In the genomic region with DNA sequence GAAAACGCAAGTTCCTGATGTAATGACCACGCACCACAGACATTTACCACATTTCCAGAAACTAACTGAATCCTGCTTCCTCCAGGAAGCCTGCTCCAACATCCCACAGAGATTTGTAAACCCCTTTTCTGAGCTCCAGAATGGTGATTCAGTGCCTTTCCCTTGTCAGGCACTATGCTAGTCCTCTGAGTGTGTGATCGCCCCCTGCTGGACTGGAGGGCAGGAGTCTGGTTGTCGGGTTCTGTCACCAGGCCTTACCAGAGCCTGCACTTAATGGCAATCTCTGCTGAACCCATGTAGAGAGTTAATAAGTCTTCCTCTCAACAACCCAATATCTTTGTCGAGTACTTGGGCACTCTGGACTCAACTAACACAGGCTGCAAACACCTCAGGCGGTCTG, we compare ENCODE assay signal across 10 cellular contexts. TPM values are rescaled to one million over a fixed set of nuclear protein-coding genes. Genes with fewer than 3 reads are reported as not detected.
A peak's percentile ranks its signal among the peaks of the same experiment; 100 is the strongest.
DNase-seq lines count a peak whose midpoint lies in the region; ATAC-seq lines count a peak whose summit lies in the region.
"Had no signal": no experiment of that assay in that cellular context is flagged by ENCODE, and none has a peak within 500 bp of the region (broad histone marks: within the 10 kb centered on the region; RNA-seq: fewer than 3 reads in every experiment).

No MANE protein-coding gene starts in this region.

- no peak overlapping the region for H3K4ac ChIP-seq in mesenchymal stem cell (ENCODE audit: low read depth in 1 of 2, low read length in 2 of 2)

- H4K8ac ChIP-seq in mesenchymal stem cell (ENCODE audit: low read length) = no peak overlapping the region

- H2AK5ac ChIP-seq in mesenchymal stem cell (ENCODE audit: low read length, severe bottlenecking) = no peak overlapping the region

- no peak overlapping the region for H3K27ac ChIP-seq in mesenchymal stem cell (ENCODE audit: low read length, poor library complexity, severe bottlenecking)

- H3K27ac Mint-ChIP-seq in activated naive CD8-positive, alpha-beta T cell treated with anti-CD3 and anti-CD28 coated beads, Interleukin-2, amount 10 ng/mL, durations not matched to agents 7 days and 5 days = no peak overlapping the region

- H3K9me3 ChIP-seq in mesenchymal stem cell (ENCODE audit: control insufficient read depth, low read length) = no peaks in the 10 kb centered on the region

- peaks cover 3% of the 10 kb centered on the region for H3K27me3 Mint-ChIP-seq in activated naive CD8-positive, alpha-beta T cell treated with anti-CD3 and anti-CD28 coated beads, Interleukin-2, amount 10 ng/mL, durations not matched to agents 7 days and 5 days

- H3K9ac ChIP-seq in mesenchymal stem cell (ENCODE audit: low read length) = no peak overlapping the region

- POLR2A ChIA-PET in activated naive CD8-positive, alpha-beta T cell treated with anti-CD3 and anti-CD28 coated beads, Interleukin-2, amount 10 ng/mL, durations not matched to agents 7 days and 5 days (lab: Charles Lee) = interaction anchor here (1.2 kb wide), 1 partner anchor 14 kb away, joined by 4 read pairs; no protein-coding TSS in a partner anchor

- peaks cover 0 to 35% of the 10 kb centered on the region in 2 experiments for H3K27me3 ChIP-seq in mesenchymal stem cell (ENCODE audit: control insufficient read depth in 1 of 2, insufficient read depth in 1 of 2, low read length in 2 of 2)

- H3K79me1 ChIP-seq in mesenchymal stem cell (replicated peaks; ENCODE audit: low read length, poor library complexity, severe bottlenecking) = no peaks in the 10 kb centered on the region

- H3K18ac ChIP-seq in mesenchymal stem cell (ENCODE audit: low read depth in 1 of 2, low read length in 2 of 2) = no peak overlapping the region

- no peak overlapping the region for H2BK15ac ChIP-seq in mesenchymal stem cell (ENCODE audit: low read depth, poor library complexity, severe bottlenecking)

- no peak overlapping the region for H2BK120ac ChIP-seq in mesenchymal stem cell (ENCODE audit: low read depth, low read length)

- DNase-seq in NCI-H524 (lab: John Stamatoyannopoulos, UW) (peak; percentile 17 to 34), NCI-H524 treated with DMSO at 0.1 percent for 48 hours (lab: John Stamatoyannopoulos, UW) (no peak), OCI-M1 (lab: John Stamatoyannopoulos, UW) (peak; percentile 83), ureter (ENCODE audit: low spot score) (no peak), mesenchymal stem cell (no peak)
- DNase-seq in activated naive CD8-positive, alpha-beta T cell treated with anti-CD3 and anti-CD28 coated beads, Interleukin-2, amount 10 ng/mL, durations not matched to agents 7 days and 5 days = no peak
- DNase-seq in stimulated activated CD4-positive, alpha-beta T cell treated with anti-CD3 and anti-CD28 coated beads, Interleukin-4, amount 100 ng/mL, for 48 hours (ENCODE audit: low read depth in 2 of 2) = peak; percentile 29 to 50
- DNase-seq: kidney glomerular epithelial cell, NCI-H2107 had no signal

- no peak overlapping the region for H3K4me3 Mint-ChIP-seq in activated naive CD8-positive, alpha-beta T cell treated with anti-CD3 and anti-CD28 coated beads, Interleukin-2, amount 10 ng/mL, durations not matched to agents 7 days and 5 days

- H3K4me3 ChIP-seq in mesenchymal stem cell (ENCODE audit: insufficient read depth in 1 of 2, low read depth in 1 of 2, low read length in 2 of 2) = no peak overlapping the region

- no peak overlapping the region for H2BK12ac ChIP-seq in mesenchymal stem cell (ENCODE audit: low read length in 2 of 2)

- H3K36me3 ChIP-seq in mesenchymal stem cell (ENCODE audit: control insufficient read depth in 1 of 2, insufficient read depth in 2 of 2, low read depth in 1 of 2, low read length in 2 of 2) = peaks cover 46 to 64% of the 10 kb centered on the region in 2 experiments

- no peaks in the 10 kb centered on the region for H3K9me3 Mint-ChIP-seq in activated naive CD8-positive, alpha-beta T cell treated with anti-CD3 and anti-CD28 coated beads, Interleukin-2, amount 10 ng/mL, durations not matched to agents 7 days and 5 days

- H4K91ac ChIP-seq in mesenchymal stem cell (ENCODE audit: low read length) = no peak overlapping the region

- no peak overlapping the region for H2BK5ac ChIP-seq in mesenchymal stem cell (ENCODE audit: low read depth, low read length, poor library complexity, severe bottlenecking)

- H3K14ac ChIP-seq in mesenchymal stem cell (ENCODE audit: low read length in 2 of 2) = no peak overlapping the region

- no peaks in the 10 kb centered on the region for H3K4me1 Mint-ChIP-seq in activated naive CD8-positive, alpha-beta T cell treated with anti-CD3 and anti-CD28 coated beads, Interleukin-2, amount 10 ng/mL, durations not matched to agents 7 days and 5 days

- H3K36me3 Mint-ChIP-seq in activated naive CD8-positive, alpha-beta T cell treated with anti-CD3 and anti-CD28 coated beads, Interleukin-2, amount 10 ng/mL, durations not matched to agents 7 days and 5 days = no peaks in the 10 kb centered on the region

- H3K4me1 ChIP-seq in mesenchymal stem cell (ENCODE audit: control insufficient read depth, insufficient read depth, low read depth, low read length) = peaks cover 3% of the 10 kb centered on the region

- H3K23ac ChIP-seq in mesenchymal stem cell (ENCODE audit: low read length in 2 of 2) = no peak overlapping the region

- no peak overlapping the region for H2AFZ ChIP-seq in mesenchymal stem cell (ENCODE audit: low read depth, low read length)

- ATAC-seq in activated naive CD8-positive, alpha-beta T cell treated with anti-CD3 and anti-CD28 coated beads, Interleukin-2, amount 10 ng/mL, durations not matched to agents 7 days and 5 days (ENCODE audit: low read depth) = peak; percentile 36
- no peak for ATAC-seq in HG02970 (IDR thresholded peaks at IDR 0.05; ENCODE audit: low FRiP score, unreplicated experiment)

- 94% methylated on average over 6 of the region's 6 CpGs for WGBS in mesenchymal stem cell

- H3K4me2 ChIP-seq in mesenchymal stem cell (ENCODE audit: low read length, poor library complexity, severe bottlenecking) = no peak overlapping the region

RNA-seq across cellular contexts. Expression of gene KDM5C, which starts 14.5 kb away (rescaled TPM):
- total RNA-seq in activated naive CD8-positive, alpha-beta T cell treated with anti-CD3 and anti-CD28 coated beads, Interleukin-2, amount 10 ng/mL, durations not matched to agents 7 days and 5 days = 100 to 1,000 TPM in 1 of 2 experiments, 10 to 100 TPM in 1; 97.8 to 108 TPM
- total RNA-seq in ureter = 163 TPM
- polyA plus RNA-seq in mesenchymal stem cell (2013, experiment 1 of 2) = 24.8 TPM
- 24.4 TPM for polyA plus RNA-seq in mesenchymal stem cell (2013, experiment 2 of 2)

RNA-seq across cellular contexts. Expression of gene IQSEC2, which starts 41.9 kb away (rescaled TPM):
- under 1 TPM; 0.82 to 0.83 TPM for total RNA-seq in activated naive CD8-positive, alpha-beta T cell treated with anti-CD3 and anti-CD28 coated beads, Interleukin-2, amount 10 ng/mL, durations not matched to agents 7 days and 5 days
- 31.7 TPM for total RNA-seq in ureter
- 22.4 TPM for polyA plus RNA-seq in mesenchymal stem cell (2013, experiment 1 of 2)
- polyA plus RNA-seq in mesenchymal stem cell (2013, experiment 2 of 2) = 21.2 TPM

Comparison
In these comparisons a context has a peak if more than half of its experiments do, and no peak if none do; other contexts are left out.
1. DNase-seq: peak in NCI-H524 (2 of 2), OCI-M1 (single experiment) and stimulated activated CD4-positive, alpha-beta T cell treated with anti-CD3 and anti-CD28 coated beads, Interleukin-4, amount 100 ng/mL, for 48 hours (2 of 2); none in NCI-H524 treated with DMSO at 0.1 percent for 48 hours (single experiment), activated naive CD8-positive, alpha-beta T cell treated with anti-CD3 and anti-CD28 coated beads, Interleukin-2, amount 10 ng/mL, durations not matched to agents 7 days and 5 days (single experiment), ureter (single experiment) and mesenchymal stem cell (single experiment).
2. RNA of gene IQSEC2, which starts 41.9 kb away (total RNA-seq): 31.7 TPM in ureter (single experiment); 0.82 to 0.83 TPM in activated naive CD8-positive, alpha-beta T cell treated with anti-CD3 and anti-CD28 coated beads, Interleukin-2, amount 10 ng/mL, durations not matched to agents 7 days and 5 days; every median in the first group is over 10 times any median in the second.